Comparison of ENCODE assay signal across 23 cellular contexts in the genomic region with DNA sequence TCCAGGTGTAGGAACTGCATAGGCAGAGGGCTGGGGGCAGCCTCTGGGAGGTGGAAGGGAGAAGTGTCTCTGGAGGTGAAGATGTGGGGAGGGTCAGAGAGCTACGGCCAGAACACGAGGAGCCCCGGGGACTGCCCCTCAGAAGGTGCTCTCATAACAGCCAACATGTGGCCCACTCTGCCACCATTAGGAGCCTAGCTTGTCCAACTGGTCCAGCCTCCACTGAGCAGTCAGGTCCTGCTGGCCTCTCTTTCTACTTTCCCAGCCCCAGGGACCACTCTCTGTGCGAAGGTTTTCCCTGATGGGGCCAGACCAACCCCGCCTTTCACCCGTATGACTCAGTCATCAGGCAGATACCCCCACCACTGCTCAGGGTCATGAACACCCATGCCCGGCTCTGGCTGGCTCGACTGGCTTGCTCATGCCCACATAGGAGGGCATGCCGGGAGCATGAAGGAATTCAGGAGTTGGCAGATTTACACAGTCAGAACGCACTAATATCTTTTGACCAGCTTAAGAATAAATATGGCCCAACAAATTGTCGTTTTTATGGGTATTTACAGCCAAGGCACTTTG.
"Had no signal": no experiment of that assay in that cellular context is flagged by ENCODE, and none has a peak within 500 bp of the region (broad histone marks: within the 10 kb centered on the region; RNA-seq: fewer than 3 reads in every experiment).

No MANE protein-coding gene starts in this region.

- DNase-seq: hypothalamus; islet precursor cell; left ventricle myocardium inferior; mesendoderm; naive B cell; natural killer cell; nucleus accumbens; right lobe of liver; stimulated activated CD4-positive, alpha-beta T cell treated with anti-CD3 and anti-CD28 coated beads, Interleukin-1b, Interleukin-23, amount 100 ng/mL, for 48 hours; stimulated activated CD4-positive, alpha-beta T cell treated with anti-CD3 and anti-CD28 coated beads, Interleukin-2, amount 100 ng/mL, for 48 hours; stimulated activated CD4-positive, alpha-beta T cell treated with anti-CD3 and anti-CD28 coated beads, Interleukin-4, amount 100 ng/mL, for 4 hours; stimulated activated CD8-positive, alpha-beta memory T cell treated with anti-CD3 and anti-CD28 coated beads, Interleukin-4, amount 100 ng/mL, for 48 hours; stimulated activated naive B cell treated with anti-CD40 and anti-IgM and Interleukin-4, amounts not matched to agents 10 μg/mL and 1 μg/mL and 100 μg/mL, for 72 hours; substantia nigra; uterus had no signal

- H3K4me3 Mint-ChIP-seq: mesothelial cell of epicardium; naive B cell; natural killer cell; stimulated activated naive B cell treated with anti-CD40 and anti-IgM and Interleukin-4, amounts not matched to agents 10 μg/mL and 1 μg/mL and 100 μg/mL, for 72 hours; stimulated activated naive CD8-positive, alpha-beta T cell treated with anti-CD3 and anti-CD28 coated beads, Interleukin-15, Interleukin-2, amounts not matched to agents 100 ng/mL and 50 ng/mL, for 24 hours; type B pancreatic cell had no signal

- H3K27ac ChIP-seq: left ventricle myocardium inferior, right atrium auricular region, right lobe of liver, tibial nerve, uterus had no signal

- H3K36me3 ChIP-seq: left ventricle myocardium inferior, right atrium auricular region, right lobe of liver, tibial nerve, uterus had no signal

- ATAC-seq: natural killer cell; right lobe of liver; stimulated activated naive B cell treated with anti-CD40 and anti-IgM and Interleukin-4, amounts not matched to agents 10 μg/mL and 1 μg/mL and 100 μg/mL, for 72 hours had no signal

- H3K4me2 ChIP-seq: smooth muscle cell had no signal

- H3K27ac Mint-ChIP-seq: mesothelial cell of epicardium; naive B cell; natural killer cell; progenitor cell of endocrine pancreas; stimulated activated naive B cell treated with anti-CD40 and anti-IgM and Interleukin-4, amounts not matched to agents 10 μg/mL and 1 μg/mL and 100 μg/mL, for 72 hours; stimulated activated naive CD8-positive, alpha-beta T cell treated with anti-CD3 and anti-CD28 coated beads, Interleukin-15, Interleukin-2, amounts not matched to agents 100 ng/mL and 50 ng/mL, for 24 hours; type B pancreatic cell had no signal

- H3K36me3 Mint-ChIP-seq: mesothelial cell of epicardium; naive B cell; natural killer cell; stimulated activated naive B cell treated with anti-CD40 and anti-IgM and Interleukin-4, amounts not matched to agents 10 μg/mL and 1 μg/mL and 100 μg/mL, for 72 hours; type B pancreatic cell had no signal

- H3K9me3 Mint-ChIP-seq: mesothelial cell of epicardium; naive B cell; natural killer cell; stimulated activated naive B cell treated with anti-CD40 and anti-IgM and Interleukin-4, amounts not matched to agents 10 μg/mL and 1 μg/mL and 100 μg/mL, for 72 hours; stimulated activated naive CD8-positive, alpha-beta T cell treated with anti-CD3 and anti-CD28 coated beads, Interleukin-15, Interleukin-2, amounts not matched to agents 100 ng/mL and 50 ng/mL, for 24 hours; type B pancreatic cell had no signal

- H3K9me3 ChIP-seq: left ventricle myocardium inferior, right atrium auricular region, right lobe of liver, tibial nerve, uterus had no signal

- H3K27me3 ChIP-seq: right atrium auricular region, right lobe of liver, tibial nerve, uterus had no signal

- H3K4me1 Mint-ChIP-seq: mesothelial cell of epicardium; naive B cell; natural killer cell; stimulated activated naive B cell treated with anti-CD40 and anti-IgM and Interleukin-4, amounts not matched to agents 10 μg/mL and 1 μg/mL and 100 μg/mL, for 72 hours had no signal

- H3K4me3 ChIP-seq: left ventricle myocardium inferior, lung, right atrium auricular region, right lobe of liver, smooth muscle cell, tibial nerve, uterus had no signal

- H3K4me1 ChIP-seq: left ventricle myocardium inferior, right atrium auricular region, right lobe of liver, tibial nerve, uterus had no signal
